ENCODE assay signal across 1 cellular context in the genomic region with DNA sequence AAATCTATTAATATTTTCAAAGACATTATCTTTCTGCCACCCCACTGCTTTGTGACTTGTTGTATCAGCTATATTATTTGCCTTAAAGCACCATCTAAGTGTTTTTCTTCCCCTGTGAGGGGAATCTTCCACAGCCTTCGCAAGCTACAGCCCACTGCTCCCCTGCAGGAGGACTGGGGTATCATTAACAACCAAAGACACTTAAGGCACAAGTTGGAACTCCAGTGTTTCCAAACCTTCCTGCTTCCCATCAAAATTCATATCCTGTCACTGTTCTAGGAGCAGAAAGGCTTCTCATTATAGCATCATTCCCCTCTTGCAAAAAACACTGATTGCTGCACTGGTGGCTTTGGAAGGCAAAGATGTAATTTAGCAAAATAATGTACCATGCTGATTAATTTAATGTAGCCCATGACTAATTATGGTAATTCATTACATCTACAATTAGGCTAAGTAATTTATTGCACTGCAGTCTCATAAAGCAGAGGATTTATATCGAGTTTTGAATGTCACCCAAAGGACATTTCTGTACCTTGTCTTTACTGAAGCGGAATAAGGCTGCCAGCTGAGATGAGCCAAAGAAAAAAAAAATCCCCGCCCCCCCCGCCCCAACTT.
TF ChIP-seq lines count a peak whose summit lies in the region.

No MANE protein-coding gene starts in this region.

TF ChIP-seq in H1, 55 proteins besides CTCF, POLR2A, EP300 and RAD21:
- TF ChIP-seq ASH2L (IDR thresholded peaks at IDR 0.05; ENCODE audit: low read length) (no peak), SP2 (IDR thresholded peaks at IDR 0.05; ENCODE audit: low read length) (no peak), RXRA (IDR thresholded peaks at IDR 0.05; ENCODE audit: insufficient read depth, low read depth, low read length) (no peak), CREB1 (IDR thresholded peaks at IDR 0.05) (no peak), SIX5 (IDR thresholded peaks at IDR 0.05; ENCODE audit: low read depth, low read length) (no peak)
